In genomic region chr13:62003452-62003851, GRCh38 we compare ENCODE assay signal across 29 cellular contexts.
"Had no signal": no experiment of that assay in that cellular context is flagged by ENCODE, and none has a peak within 500 bp of the region (broad histone marks: within the 10 kb centered on the region; RNA-seq: fewer than 3 reads in every experiment).

No MANE protein-coding gene starts in this region.

- H3K36me3 ChIP-seq: stomach, suprapubic skin, thoracic aorta, thyroid gland, tibial artery, tibial nerve, transverse colon, upper lobe of left lung, upper lobe of right lung, uterus, vagina had no signal

- H3K4me3 ChIP-seq: stomach, suprapubic skin, testis, thoracic aorta, thyroid gland, tibial artery, tibial nerve, transverse colon, upper lobe of left lung, upper lobe of right lung, uterus, vagina had no signal

- FAIRE-seq: urothelium cell line had no signal

- H3K27ac Mint-ChIP-seq: stimulated activated effector memory CD8-positive, alpha-beta T cell treated with anti-CD3 and anti-CD28 coated beads, Interleukin-12 subunit alpha, Interleukin-12 subunit beta, amount 100 ng/mL, for 72 hours; stimulated activated memory B cell treated with anti-CD40 and anti-IgM and Interleukin-4, amounts not matched to agents 10 μg/mL and 1 μg/mL and 100 μg/mL, for 72 hours; stimulated activated naive B cell treated with anti-CD40 and anti-IgM and Interleukin-4, amounts not matched to agents 10 μg/mL and 1 μg/mL and 100 μg/mL, for 72 hours; stimulated activated naive CD8-positive, alpha-beta T cell treated with anti-CD3 and anti-CD28 coated beads, Interleukin-15, amount 100 ng/mL, for 72 hours; stimulated activated naive CD8-positive, alpha-beta T cell treated with anti-CD3 and anti-CD28 coated beads, Interleukin-15, Interleukin-2, amounts not matched to agents 100 ng/mL and 50 ng/mL, for 24 hours; type B pancreatic cell had no signal

- H3K27ac ChIP-seq: stomach, suprapubic skin, testis, thoracic aorta, thyroid gland, tibial artery, tibial nerve, transverse colon, upper lobe of left lung, upper lobe of right lung, uterus, vagina had no signal

- H3K27me3 Mint-ChIP-seq: stimulated activated memory B cell treated with anti-CD40 and anti-IgM and Interleukin-4, amounts not matched to agents 10 μg/mL and 1 μg/mL and 100 μg/mL, for 72 hours; stimulated activated naive B cell treated with anti-CD40 and anti-IgM and Interleukin-4, amounts not matched to agents 10 μg/mL and 1 μg/mL and 100 μg/mL, for 72 hours; stimulated activated naive CD8-positive, alpha-beta T cell treated with anti-CD3 and anti-CD28 coated beads, Interleukin-15, amount 100 ng/mL, for 72 hours; stimulated activated naive CD8-positive, alpha-beta T cell treated with anti-CD3 and anti-CD28 coated beads, Interleukin-15, Interleukin-2, amounts not matched to agents 100 ng/mL and 50 ng/mL, for 24 hours; type B pancreatic cell had no signal

- H3K36me3 Mint-ChIP-seq: stimulated activated effector memory CD8-positive, alpha-beta T cell treated with anti-CD3 and anti-CD28 coated beads, Interleukin-12 subunit alpha, Interleukin-12 subunit beta, amount 100 ng/mL, for 72 hours; stimulated activated memory B cell treated with anti-CD40 and anti-IgM and Interleukin-4, amounts not matched to agents 10 μg/mL and 1 μg/mL and 100 μg/mL, for 72 hours; stimulated activated naive B cell treated with anti-CD40 and anti-IgM and Interleukin-4, amounts not matched to agents 10 μg/mL and 1 μg/mL and 100 μg/mL, for 72 hours; type B pancreatic cell had no signal

- DNase-seq: stimulated activated CD4-positive, alpha-beta T cell treated with anti-CD3 and anti-CD28 coated beads, Interleukin-2, amount 100 ng/mL, for 48 hours; stimulated activated CD4-positive, alpha-beta T cell treated with anti-CD3 and anti-CD28 coated beads, Interleukin-4, amount 100 ng/mL, for 1 hour; stimulated activated CD4-positive, alpha-beta T cell treated with anti-CD3 and anti-CD28 coated beads, Interleukin-4, amount 100 ng/mL, for 24 hours; stimulated activated CD4-positive, alpha-beta T cell treated with anti-CD3 and anti-CD28 coated beads, Interleukin-4, amount 100 ng/mL, for 4 hours; stimulated activated CD8-positive, alpha-beta memory T cell treated with anti-CD3 and anti-CD28 coated beads, Interleukin-4, amount 100 ng/mL, for 48 hours; stimulated activated naive B cell treated with anti-CD40 and anti-IgM and Interleukin-4, amounts not matched to agents 10 μg/mL and 1 μg/mL and 100 μg/mL, for 72 hours; stimulated activated naive CD4-positive, alpha-beta T cell; stimulated activated naive CD4-positive, alpha-beta T cell treated with Interleukin-2 at 50 U/mL for 16 hours; stimulated activated naive CD8-positive, alpha-beta T cell treated with anti-CD3 and anti-CD28 coated beads, Interleukin-15, amount 100 ng/mL, for 72 hours; stimulated activated naive CD8-positive, alpha-beta T cell treated with anti-CD3 and anti-CD28 coated beads, Interleukin-15, Interleukin-2, amounts not matched to agents 100 U/mL and 50 U/mL, for 24 hours; stomach; substantia nigra; testis; thyroid gland; tibial artery; transverse colon; trophoblast cell; upper lobe of left lung; upper lobe of right lung; uterus had no signal

- H3K4me1 Mint-ChIP-seq: stimulated activated effector memory CD8-positive, alpha-beta T cell treated with anti-CD3 and anti-CD28 coated beads, Interleukin-12 subunit alpha, Interleukin-12 subunit beta, amount 100 ng/mL, for 72 hours; stimulated activated memory B cell treated with anti-CD40 and anti-IgM and Interleukin-4, amounts not matched to agents 10 μg/mL and 1 μg/mL and 100 μg/mL, for 72 hours; stimulated activated naive B cell treated with anti-CD40 and anti-IgM and Interleukin-4, amounts not matched to agents 10 μg/mL and 1 μg/mL and 100 μg/mL, for 72 hours; stimulated activated naive CD8-positive, alpha-beta T cell treated with anti-CD3 and anti-CD28 coated beads, Interleukin-15, amount 100 ng/mL, for 72 hours had no signal

- ATAC-seq: stimulated activated effector memory CD8-positive, alpha-beta T cell treated with anti-CD3 and anti-CD28 coated beads, Interleukin-12 subunit alpha, Interleukin-12 subunit beta, amount 100 ng/mL, for 72 hours; stimulated activated memory B cell treated with anti-CD40 and anti-IgM and Interleukin-4, amounts not matched to agents 10 μg/mL and 1 μg/mL and 100 μg/mL, for 72 hours; stimulated activated naive B cell treated with anti-CD40 and anti-IgM and Interleukin-4, amounts not matched to agents 10 μg/mL and 1 μg/mL and 100 μg/mL, for 72 hours; stimulated activated naive CD8-positive, alpha-beta T cell treated with anti-CD3 and anti-CD28 coated beads, Interleukin-15, amount 100 ng/mL, for 72 hours; stimulated activated naive CD8-positive, alpha-beta T cell treated with anti-CD3 and anti-CD28 coated beads, Interleukin-15, Interleukin-2, amounts not matched to agents 100 U/mL and 50 U/mL, for 24 hours; upper lobe of right lung had no signal

- H3K9me3 ChIP-seq: suprapubic skin, testis, thoracic aorta, thyroid gland, tibial artery, tibial nerve, transverse colon, upper lobe of right lung, uterus, vagina had no signal

- H3K4me3 Mint-ChIP-seq: stimulated activated effector memory CD8-positive, alpha-beta T cell treated with anti-CD3 and anti-CD28 coated beads, Interleukin-12 subunit alpha, Interleukin-12 subunit beta, amount 100 ng/mL, for 72 hours; stimulated activated memory B cell treated with anti-CD40 and anti-IgM and Interleukin-4, amounts not matched to agents 10 μg/mL and 1 μg/mL and 100 μg/mL, for 72 hours; stimulated activated naive B cell treated with anti-CD40 and anti-IgM and Interleukin-4, amounts not matched to agents 10 μg/mL and 1 μg/mL and 100 μg/mL, for 72 hours; stimulated activated naive CD8-positive, alpha-beta T cell treated with anti-CD3 and anti-CD28 coated beads, Interleukin-15, amount 100 ng/mL, for 72 hours; stimulated activated naive CD8-positive, alpha-beta T cell treated with anti-CD3 and anti-CD28 coated beads, Interleukin-15, Interleukin-2, amounts not matched to agents 100 ng/mL and 50 ng/mL, for 24 hours; type B pancreatic cell had no signal

- H3K27me3 ChIP-seq: stomach, suprapubic skin, testis, thyroid gland, tibial artery, tibial nerve, transverse colon, upper lobe of left lung, upper lobe of right lung, uterus, vagina had no signal

- H3K9me3 Mint-ChIP-seq: type B pancreatic cell had no signal

- H3K4me1 ChIP-seq: stomach, suprapubic skin, testis, thyroid gland, tibial artery, tibial nerve, transverse colon, upper lobe of left lung, upper lobe of right lung, uterus, vagina had no signal
